Comparison of ENCODE assay signal across 1 cellular context in the genomic region with DNA sequence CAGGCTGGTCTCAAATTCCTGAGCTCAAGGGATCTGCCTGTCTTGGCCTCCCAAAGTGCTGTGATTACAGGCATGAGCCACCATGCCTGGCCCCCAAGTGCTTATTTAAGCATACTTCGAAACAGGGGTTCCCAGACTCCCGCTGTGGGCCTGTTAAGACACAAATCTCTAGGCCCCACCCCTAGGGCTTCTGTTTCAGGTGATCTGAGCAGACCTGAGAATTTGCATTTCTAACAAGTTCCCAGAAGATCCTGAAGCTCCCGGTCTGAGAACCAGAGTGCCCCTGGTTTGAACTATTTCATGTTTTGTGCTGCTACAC.
TF ChIP-seq lines count a peak whose summit lies in the region.

No MANE protein-coding gene starts in this region.

TF ChIP-seq in GM23338, 12 proteins besides CTCF, POLR2A, EP300 and RAD21:
- TF ChIP-seq, protein P1, sequence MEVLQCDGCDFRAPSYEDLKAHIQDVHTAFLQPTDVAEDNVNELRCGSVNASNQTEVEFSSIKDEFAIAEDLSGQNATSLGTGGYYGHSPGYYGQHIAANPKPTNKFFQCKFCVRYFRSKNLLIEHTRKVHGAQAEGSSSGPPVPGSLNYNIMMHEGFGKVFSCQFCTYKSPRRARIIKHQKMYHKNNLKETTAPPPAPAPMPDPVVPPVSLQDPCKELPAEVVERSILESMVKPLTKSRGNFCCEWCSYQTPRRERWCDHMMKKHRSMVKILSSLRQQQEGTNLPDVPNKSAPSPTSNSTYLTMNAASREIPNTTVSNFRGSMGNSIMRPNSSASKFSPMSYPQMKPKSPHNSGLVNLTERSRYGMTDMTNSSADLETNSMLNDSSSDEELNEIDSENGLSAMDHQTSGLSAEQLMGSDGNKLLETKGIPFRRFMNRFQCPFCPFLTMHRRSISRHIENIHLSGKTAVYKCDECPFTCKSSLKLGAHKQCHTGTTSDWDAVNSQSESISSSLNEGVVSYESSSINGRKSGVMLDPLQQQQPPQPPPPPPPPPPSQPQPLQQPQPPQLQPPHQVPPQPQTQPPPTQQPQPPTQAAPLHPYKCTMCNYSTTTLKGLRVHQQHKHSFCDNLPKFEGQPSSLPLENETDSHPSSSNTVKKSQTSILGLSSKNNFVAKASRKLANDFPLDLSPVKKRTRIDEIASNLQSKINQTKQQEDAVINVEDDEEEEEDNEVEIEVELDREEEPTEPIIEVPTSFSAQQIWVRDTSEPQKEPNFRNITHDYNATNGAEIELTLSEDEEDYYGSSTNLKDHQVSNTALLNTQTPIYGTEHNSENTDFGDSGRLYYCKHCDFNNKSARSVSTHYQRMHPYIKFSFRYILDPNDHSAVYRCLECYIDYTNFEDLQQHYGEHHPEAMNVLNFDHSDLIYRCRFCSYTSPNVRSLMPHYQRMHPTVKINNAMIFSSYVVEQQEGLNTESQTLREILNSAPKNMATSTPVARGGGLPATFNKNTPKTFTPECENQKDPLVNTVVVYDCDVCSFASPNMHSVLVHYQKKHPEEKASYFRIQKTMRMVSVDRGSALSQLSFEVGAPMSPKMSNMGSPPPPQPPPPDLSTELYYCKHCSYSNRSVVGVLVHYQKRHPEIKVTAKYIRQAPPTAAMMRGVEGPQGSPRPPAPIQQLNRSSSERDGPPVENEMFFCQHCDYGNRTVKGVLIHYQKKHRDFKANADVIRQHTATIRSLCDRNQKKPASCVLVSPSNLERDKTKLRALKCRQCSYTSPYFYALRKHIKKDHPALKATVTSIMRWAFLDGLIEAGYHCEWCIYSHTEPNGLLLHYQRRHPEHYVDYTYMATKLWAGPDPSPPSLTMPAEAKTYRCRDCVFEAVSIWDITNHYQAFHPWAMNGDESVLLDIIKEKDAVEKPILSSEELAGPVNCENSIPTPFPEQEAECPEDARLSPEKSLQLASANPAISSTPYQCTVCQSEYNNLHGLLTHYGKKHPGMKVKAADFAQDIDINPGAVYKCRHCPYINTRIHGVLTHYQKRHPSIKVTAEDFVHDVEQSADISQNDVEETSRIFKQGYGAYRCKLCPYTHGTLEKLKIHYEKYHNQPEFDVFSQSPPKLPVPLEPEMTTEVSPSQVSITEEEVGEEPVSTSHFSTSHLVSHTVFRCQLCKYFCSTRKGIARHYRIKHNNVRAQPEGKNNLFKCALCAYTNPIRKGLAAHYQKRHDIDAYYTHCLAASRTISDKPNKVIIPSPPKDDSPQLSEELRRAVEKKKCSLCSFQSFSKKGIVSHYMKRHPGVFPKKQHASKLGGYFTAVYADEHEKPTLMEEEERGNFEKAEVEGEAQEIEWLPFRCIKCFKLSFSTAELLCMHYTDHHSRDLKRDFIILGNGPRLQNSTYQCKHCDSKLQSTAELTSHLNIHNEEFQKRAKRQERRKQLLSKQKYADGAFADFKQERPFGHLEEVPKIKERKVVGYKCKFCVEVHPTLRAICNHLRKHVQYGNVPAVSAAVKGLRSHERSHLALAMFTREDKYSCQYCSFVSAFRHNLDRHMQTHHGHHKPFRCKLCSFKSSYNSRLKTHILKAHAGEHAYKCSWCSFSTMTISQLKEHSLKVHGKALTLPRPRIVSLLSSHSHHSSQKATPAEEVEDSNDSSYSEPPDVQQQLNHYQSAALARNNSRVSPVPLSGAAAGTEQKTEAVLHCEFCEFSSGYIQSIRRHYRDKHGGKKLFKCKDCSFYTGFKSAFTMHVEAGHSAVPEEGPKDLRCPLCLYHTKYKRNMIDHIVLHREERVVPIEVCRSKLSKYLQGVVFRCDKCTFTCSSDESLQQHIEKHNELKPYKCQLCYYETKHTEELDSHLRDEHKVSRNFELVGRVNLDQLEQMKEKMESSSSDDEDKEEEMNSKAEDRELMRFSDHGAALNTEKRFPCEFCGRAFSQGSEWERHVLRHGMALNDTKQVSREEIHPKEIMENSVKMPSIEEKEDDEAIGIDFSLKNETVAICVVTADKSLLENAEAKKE (CRISPR knock-in tag; IDR thresholded peaks at IDR 0.05), result no peak
- TF ChIP-seq, protein P2, sequence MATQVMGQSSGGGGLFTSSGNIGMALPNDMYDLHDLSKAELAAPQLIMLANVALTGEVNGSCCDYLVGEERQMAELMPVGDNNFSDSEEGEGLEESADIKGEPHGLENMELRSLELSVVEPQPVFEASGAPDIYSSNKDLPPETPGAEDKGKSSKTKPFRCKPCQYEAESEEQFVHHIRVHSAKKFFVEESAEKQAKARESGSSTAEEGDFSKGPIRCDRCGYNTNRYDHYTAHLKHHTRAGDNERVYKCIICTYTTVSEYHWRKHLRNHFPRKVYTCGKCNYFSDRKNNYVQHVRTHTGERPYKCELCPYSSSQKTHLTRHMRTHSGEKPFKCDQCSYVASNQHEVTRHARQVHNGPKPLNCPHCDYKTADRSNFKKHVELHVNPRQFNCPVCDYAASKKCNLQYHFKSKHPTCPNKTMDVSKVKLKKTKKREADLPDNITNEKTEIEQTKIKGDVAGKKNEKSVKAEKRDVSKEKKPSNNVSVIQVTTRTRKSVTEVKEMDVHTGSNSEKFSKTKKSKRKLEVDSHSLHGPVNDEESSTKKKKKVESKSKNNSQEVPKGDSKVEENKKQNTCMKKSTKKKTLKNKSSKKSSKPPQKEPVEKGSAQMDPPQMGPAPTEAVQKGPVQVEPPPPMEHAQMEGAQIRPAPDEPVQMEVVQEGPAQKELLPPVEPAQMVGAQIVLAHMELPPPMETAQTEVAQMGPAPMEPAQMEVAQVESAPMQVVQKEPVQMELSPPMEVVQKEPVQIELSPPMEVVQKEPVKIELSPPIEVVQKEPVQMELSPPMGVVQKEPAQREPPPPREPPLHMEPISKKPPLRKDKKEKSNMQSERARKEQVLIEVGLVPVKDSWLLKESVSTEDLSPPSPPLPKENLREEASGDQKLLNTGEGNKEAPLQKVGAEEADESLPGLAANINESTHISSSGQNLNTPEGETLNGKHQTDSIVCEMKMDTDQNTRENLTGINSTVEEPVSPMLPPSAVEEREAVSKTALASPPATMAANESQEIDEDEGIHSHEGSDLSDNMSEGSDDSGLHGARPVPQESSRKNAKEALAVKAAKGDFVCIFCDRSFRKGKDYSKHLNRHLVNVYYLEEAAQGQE (IDR thresholded peaks at IDR 0.05; ENCODE audit: unreplicated experiment), result no peak
- TF ChIP-seq CREB1 (CRISPR knock-in tag; IDR thresholded peaks at IDR 0.05; ENCODE audit: low read depth) (no peak), ZNF114 (CRISPR knock-in tag; IDR thresholded peaks at IDR 0.05) (no peak), JUNB (IDR thresholded peaks at IDR 0.05; ENCODE audit: unreplicated experiment) (no peak), NANOG (IDR thresholded peaks at IDR 0.05; ENCODE audit: borderline replicate concordance) (no peak), POLR2AphosphoS5 (IDR thresholded peaks at IDR 0.05; ENCODE audit: low read depth) (no peak), ZNF331 (CRISPR knock-in tag; IDR thresholded peaks at IDR 0.05; ENCODE audit: low read depth) (no peak), EZH2 (IDR thresholded peaks at IDR 0.05; ENCODE audit: low read depth, unreplicated experiment) (no peak), EZH2phosphoT487 (IDR thresholded peaks at IDR 0.05; ENCODE audit: unreplicated experiment) (no peak), STAT1 (IDR thresholded peaks at IDR 0.05; ENCODE audit: unreplicated experiment) (no peak)
